In the genomic region with DNA sequence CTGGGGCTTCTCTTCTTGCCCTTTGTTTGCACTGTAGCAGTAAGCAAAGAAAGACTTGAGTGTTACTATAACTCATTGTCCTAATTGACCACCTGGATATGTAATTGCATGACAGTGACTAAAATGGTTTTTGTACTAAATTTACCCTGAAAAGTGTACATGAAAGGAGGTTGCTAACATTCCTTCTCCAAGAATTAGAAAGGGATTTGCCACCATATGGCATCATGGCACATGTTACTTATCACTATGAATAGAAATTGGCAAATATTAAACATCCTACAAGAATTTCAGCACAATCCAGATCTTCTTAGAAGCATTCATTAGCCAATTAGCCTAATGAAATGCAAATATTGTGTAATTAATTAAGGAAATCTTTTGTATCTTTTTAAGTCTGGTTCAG, we compare ENCODE assay signal across 15 cellular contexts.
DNase-seq lines count a peak whose midpoint lies in the region; ATAC-seq and TF ChIP-seq lines count a peak whose summit lies in the region.
"Had no signal": no experiment of that assay in that cellular context is flagged by ENCODE, and none has a peak within 500 bp of the region (broad histone marks: within the 10 kb centered on the region; RNA-seq: fewer than 3 reads in every experiment).

No MANE protein-coding gene starts in this region.

- no peak for TF ChIP-seq CTCF in GM13977 (IDR thresholded peaks at IDR 0.05; ENCODE audit: extremely low read depth, insufficient read depth, missing control alignments)

- ATAC-seq in GM19324 (IDR thresholded peaks at IDR 0.05; ENCODE audit: low FRiP score, unreplicated experiment): no peak
- ATAC-seq: A549; CD8-positive, alpha-beta T cell; GM12878 had no signal

- in situ Hi-C loops in G401 (cut with HindIII; ENCODE audit: low sequenced_read_pairs): no loop called here
- in situ Hi-C loops in GM13977 (cut with MboI; ENCODE audit: low pct_unique_long_range_greater_than_20kb, low sequenced_read_pairs, unreplicated experiment): no loop called here

- DNase-seq in DMS53 (lab: John Stamatoyannopoulos, UW): peak; percentile 8
- DNase-seq in DMS53 treated with DMSO at 0.1 percent for 48 hours (lab: John Stamatoyannopoulos, UW; ENCODE audit: unreplicated experiment): no peak
- peak; percentile 57 for DNase-seq in G401 (ENCODE audit: low spot score)
- DNase-seq in NCI-H69 (lab: John Stamatoyannopoulos, UW): peak; percentile 74
- no peak for DNase-seq in GM13977 (ENCODE audit: low spot score)
- DNase-seq: AML-193; Caco-2; Calu3; CD4-positive, alpha-beta T cell; CD8-positive, alpha-beta T cell; DMS79 treated with DMSO at 0.1 percent for 48 hours; GDM1 had no signal

Comparison
In these comparisons a context has a peak if more than half of its experiments do, and no peak if none do; other contexts are left out.
1. DNase-seq: peak in DMS53 (single experiment), G401 (single experiment) and NCI-H69 (single experiment); none in DMS53 treated with DMSO at 0.1 percent for 48 hours (single experiment) and GM13977 (single experiment).